Comparison of ENCODE assay signal across 15 cellular contexts in genomic region chr5:170746081-170746951, GRCh38. TPM values are rescaled to one million over a fixed set of nuclear protein-coding genes. Genes with fewer than 3 reads are reported as not detected.
DNase-seq lines count a peak whose midpoint lies in the region; ATAC-seq, FAIRE-seq and TF ChIP-seq lines count a peak whose summit lies in the region.
"Had no signal": no experiment of that assay in that cellular context is flagged by ENCODE, and none has a peak within 500 bp of the region (broad histone marks: within the 10 kb centered on the region; RNA-seq: fewer than 3 reads in every experiment).

No MANE protein-coding gene starts in this region.

- in situ Hi-C loops in IMR-90 (cut with MboI; ENCODE audit: low sequenced_read_pairs): loop anchor here (5.0 kb wide), 1 partner anchor 586 kb away; no protein-coding TSS in a partner anchor

- H3K4me3 ChIP-seq in IMR-90 (ENCODE audit: insufficient read depth, low read depth, low read length) (no peak overlapping the region), ectodermal cell (ENCODE audit: insufficient read depth, low read depth, low read length) (no peak overlapping the region), kidney (ENCODE audit: low read length in 2 of 2) (no peak overlapping the region), smooth muscle cell (no peak overlapping the region)
- H3K4me3 ChIP-seq: psoas muscle, testis had no signal

- FAIRE-seq in kidney (lab: Jason Lieb, UNC) (no peak), H54 (lab: Jason Lieb, UNC) (no peak)

- H3K27me3 ChIP-seq in IMR-90 (ENCODE audit: control insufficient read depth, insufficient read depth, low read length): peaks cover 25% of the 10 kb centered on the region
- peaks cover 17% of the 10 kb centered on the region for H3K27me3 ChIP-seq in ectodermal cell (ENCODE audit: control insufficient read depth, insufficient read depth, low read length, poor library complexity, severe bottlenecking)
- peaks cover 20% of the 10 kb centered on the region for H3K27me3 ChIP-seq in smooth muscle cell (ENCODE audit: low read depth)
- H3K27me3 ChIP-seq: testis had no signal

- no TSS peak for BruUV-seq in IMR-90 (replicated peaks; lab: Mats Ljungman, UMichigan)

- H4K91ac ChIP-seq in IMR-90 (ENCODE audit: insufficient read depth, low read depth, low read length): no peak overlapping the region

- H3K27ac ChIP-seq in IMR-90 (ENCODE audit: insufficient read depth, low read length) (no peak overlapping the region), ectodermal cell (ENCODE audit: insufficient read depth, low read depth, low read length, poor library complexity, severe bottlenecking) (peak overlapping the region; percentile 26), kidney (ENCODE audit: low read depth in 2 of 2, low read length in 2 of 2) (peak overlapping the region; percentile 54 to 85), smooth muscle cell (ENCODE audit: low read depth) (peak overlapping the region; percentile 74)
- H3K27ac ChIP-seq: psoas muscle, testis, VCaP had no signal

- intact Hi-C loops in IMR-90 (cut with micrococcal nuclease) (no loop called here), kidney (cut with DNase I) (no loop called here)

- ATAC-seq in IMR-90 (ENCODE audit: low read depth): no peak; the same call in 1 of the 2 replicates

- TF ChIP-seq POLR2A in IMR-90 (IDR thresholded peaks at IDR 0.05; ENCODE audit: low read depth, low read length) (no peak), H54 (IDR thresholded peaks at IDR 0.05; ENCODE audit: low read depth, low read length) (no peak)

- CTCF ChIA-PET in IMR-90 (lab: Yijun Ruan, JAX): interaction anchor here (4.3 kb wide), 1 partner anchor 45 kb away, joined by 35 read pairs; no protein-coding TSS in a partner anchor

- no peak overlapping the region for H4K5ac ChIP-seq in IMR-90 (ENCODE audit: low read depth, low read length)

- no peak for DNase-seq in IMR-90
- DNase-seq in kidney: peak; percentile 69
- no peak for DNase-seq in smooth muscle cell (lab: John Stamatoyannopoulos, UW; ENCODE audit: unreplicated experiment)
- DNase-seq in DMS79 treated with DMSO at 0.1 percent for 48 hours (lab: John Stamatoyannopoulos, UW): no peak
- DNase-seq in epidermal melanocyte (ENCODE audit: insufficient read length, low spot score): no peak
- no peak for DNase-seq in H54 (ENCODE audit: insufficient read length, low spot score)
- DNase-seq in NCI-H1048 (lab: John Stamatoyannopoulos, UW): no peak
- DNase-seq: aorta, DMS79, NCI-H2171 treated with DMSO at 0.1 percent for 48 hours, psoas muscle had no signal

- POLR2A ChIA-PET in IMR-90 (lab: Charles Lee; ENCODE audit: unreplicated experiment): no interaction called here

- no peak overlapping the region for H2AK5ac ChIP-seq in IMR-90 (ENCODE audit: low read depth, low read length)

- 80% methylated on average over 1 of the region's 13 CpGs; no CpG with 5 or more reads in 1 of the 2 experiments for WGBS in IMR-90 (ENCODE audit: extremely low coverage in 2 of 2, insufficient read length in 1 of 2), 2 experiments
- 68% methylated on average over 13 of the region's 13 CpGs for WGBS in ectodermal cell, 2 experiments
- WGBS in smooth muscle cell (ENCODE audit: low lambda C conversion rate): 65% methylated on average over 12 of the region's 13 CpGs

- no peaks in the 10 kb centered on the region for H4K20me1 ChIP-seq in IMR-90 (ENCODE audit: insufficient read depth, low read length)
- no peaks in the 10 kb centered on the region for H4K20me1 ChIP-seq in smooth muscle cell (ENCODE audit: low read depth)

- no peak overlapping the region for H3K9ac ChIP-seq in IMR-90 (ENCODE audit: low read depth, low read length)
- H3K9ac ChIP-seq in kidney (ENCODE audit: low read length in 2 of 2): peak overlapping the region in 1 of 2 donors; percentile 55
- no peak overlapping the region for H3K9ac ChIP-seq in smooth muscle cell (ENCODE audit: low read depth)

- TF ChIP-seq CTCF in IMR-90 (conservative IDR thresholded peaks at IDR 0.05; ENCODE audit: low read depth, low read length) (no peak), kidney (IDR thresholded peaks at IDR 0.05; ENCODE audit: borderline replicate concordance, extremely low read depth, insufficient read depth) (no peak), smooth muscle cell (IDR thresholded peaks at IDR 0.05; ENCODE audit: borderline replicate concordance, insufficient read depth, poor library complexity, severe bottlenecking) (no peak)

- no peaks in the 10 kb centered on the region for H3K9me3 ChIP-seq in IMR-90 (ENCODE audit: control insufficient read depth, insufficient read depth, low read length)
- H3K9me3 ChIP-seq in ectodermal cell (ENCODE audit: control insufficient read depth, low read length): no peaks in the 10 kb centered on the region
- no peaks in the 10 kb centered on the region for H3K9me3 ChIP-seq in kidney (ENCODE audit: control insufficient read depth in 1 of 2, low read length in 2 of 2)
- H3K9me3 ChIP-seq in smooth muscle cell (replicated peaks; ENCODE audit: low read depth): no peaks in the 10 kb centered on the region
- H3K9me3 ChIP-seq: psoas muscle, testis had no signal

- no peak overlapping the region for H3K18ac ChIP-seq in IMR-90 (ENCODE audit: low read depth, low read length)

- dilution Hi-C loops in IMR-90 (cut with HindIII; ENCODE audit: low sequenced_read_pairs, unreplicated experiment): no loop called here

- no peaks in the 10 kb centered on the region for H3K79me1 ChIP-seq in IMR-90 (ENCODE audit: low read depth in 1 of 2, low read length in 2 of 2)

- H3K14ac ChIP-seq in IMR-90 (replicated peaks; ENCODE audit: low read depth, low read length): no peak overlapping the region

- TF ChIP-seq RAD21 in IMR-90 (IDR thresholded peaks at IDR 0.05; ENCODE audit: low read length): no peak

- H3K4ac ChIP-seq in IMR-90 (ENCODE audit: low read depth, low read length): no peak overlapping the region

- H3K4me2 ChIP-seq in IMR-90 (ENCODE audit: low read depth, low read length) (no peak overlapping the region), smooth muscle cell (no peak overlapping the region)

- no peak overlapping the region for H2BK5ac ChIP-seq in IMR-90 (ENCODE audit: low read depth, low read length, poor library complexity, severe bottlenecking)

- H3K9me1 ChIP-seq in IMR-90 (ENCODE audit: insufficient read depth, low read length): no peaks in the 10 kb centered on the region

- no peaks in the 10 kb centered on the region for H3K79me2 ChIP-seq in smooth muscle cell (ENCODE audit: low read depth)

- H3F3A ChIP-seq in smooth muscle cell (ENCODE audit: low read depth): no peaks in the 10 kb centered on the region

- H3K36me3 ChIP-seq in IMR-90 (ENCODE audit: control insufficient read depth, insufficient read depth, low read length) (no peaks in the 10 kb centered on the region), ectodermal cell (ENCODE audit: control insufficient read depth, insufficient read depth, low read length) (no peaks in the 10 kb centered on the region), kidney (ENCODE audit: control insufficient read depth in 1 of 2, insufficient read depth in 2 of 2, low read length in 2 of 2) (no peaks in the 10 kb centered on the region), smooth muscle cell (ENCODE audit: low read depth) (no peaks in the 10 kb centered on the region)

- H2BK120ac ChIP-seq in IMR-90 (ENCODE audit: low read depth, low read length): no peak overlapping the region

- no peak overlapping the region for H3K56ac ChIP-seq in IMR-90 (ENCODE audit: extremely low read depth, insufficient read depth, low read length)

- no peak overlapping the region for H4K8ac ChIP-seq in IMR-90 (ENCODE audit: low read depth in 2 of 2, low read length in 2 of 2)

- H3K4me1 ChIP-seq in IMR-90 (ENCODE audit: control insufficient read depth, insufficient read depth, low read length): peaks cover 2% of the 10 kb centered on the region; the same call in 1 of the 2 replicates
- H3K4me1 ChIP-seq in ectodermal cell (ENCODE audit: control insufficient read depth, insufficient read depth, low read length): peaks cover 8% of the 10 kb centered on the region
- H3K4me1 ChIP-seq in kidney (ENCODE audit: control insufficient read depth in 1 of 2, insufficient read depth in 1 of 2, low read depth in 1 of 2, low read length in 2 of 2): peaks cover 16 to 20% of the 10 kb centered on the region in 2 donors
- H3K4me1 ChIP-seq in smooth muscle cell (ENCODE audit: low read depth): peaks cover 10% of the 10 kb centered on the region
- H3K4me1 ChIP-seq: psoas muscle had no signal

- no peak overlapping the region for H2BK20ac ChIP-seq in IMR-90 (ENCODE audit: low read depth, low read length)

- H2BK15ac ChIP-seq in IMR-90 (ENCODE audit: low read depth, low read length): no peak overlapping the region

- H2AFZ ChIP-seq in IMR-90 (replicated peaks; ENCODE audit: low read length, poor library complexity): peak overlapping the region; percentile 5
- H2AFZ ChIP-seq in smooth muscle cell (ENCODE audit: low read depth): no peak overlapping the region

- H3K23ac ChIP-seq in IMR-90 (ENCODE audit: low read depth, low read length): no peak overlapping the region

- peak overlapping the region; percentile 9 for H2AK9ac ChIP-seq in IMR-90 (replicated peaks; ENCODE audit: low read depth, low read length, poor library complexity)

TF ChIP-seq in IMR-90, 13 proteins besides CTCF, POLR2A, EP300 and RAD21 (continues in another document):
- TF ChIP-seq MAFK (IDR thresholded peaks at IDR 0.05; ENCODE audit: low read depth, low read length) (no peak), ELK1 (IDR thresholded peaks at IDR 0.05; ENCODE audit: borderline replicate concordance, low read depth, low read length) (no peak), MXI1 (IDR thresholded peaks at IDR 0.05; ENCODE audit: borderline replicate concordance, low read depth, low read length) (no peak), RFX5 (IDR thresholded peaks at IDR 0.05; ENCODE audit: low read depth, low read length) (no peak), BHLHE40 (IDR thresholded peaks at IDR 0.05; ENCODE audit: low read depth, low read length) (no peak)

RNA-seq across cellular contexts. Expression of gene GABRP, which starts 37.2 kb away (rescaled TPM):
- not detected in 2 replicates for total RNA-seq in IMR-90 (2012; rRNA removed)
- not detected in 2 replicates for polyA plus RNA-seq in IMR-90 (2012; rRNA removed)
- polyA plus RNA-seq in IMR-90 (2012; cell fraction: cytosol; rRNA removed): not detected in 2 replicates
- polyA plus RNA-seq in IMR-90 (2012; cell fraction: nucleus; rRNA removed; ENCODE audit: low replicate concordance): not detected in 2 replicates
- polyA plus RNA-seq in ectodermal cell (2013, experiment 1 of 4): 0.87 TPM
- polyA plus RNA-seq in ectodermal cell (2013, experiment 2 of 4): 0.75 TPM
- 0.53 TPM for polyA plus RNA-seq in ectodermal cell (2013, experiment 3 of 4)
- polyA plus RNA-seq in ectodermal cell (2013, experiment 4 of 4): 0.20 TPM
- 33.1 TPM for total RNA-seq in kidney
- 3.4 TPM for polyA plus RNA-seq in kidney (ENCODE audit: insufficient read depth, low read depth, low replicate concordance)
- total RNA-seq in smooth muscle cell: 28.7 and 52.8 TPM in 2 replicates
- polyA plus RNA-seq in smooth muscle cell: 4.1 and 56.0 TPM in 2 replicates
- total RNA-seq: HT1080, psoas muscle, testis had no signal

Comparison
In these comparisons a context has a peak if more than half of its experiments do, and no peak if none do; other contexts are left out.
1. RNA of gene GABRP, which starts 37.2 kb away (total RNA-seq): 28.7 to 52.8 TPM in smooth muscle cell and 33.1 TPM in kidney (single experiment); not detected in IMR-90; every median in the first group is over 10 times any median in the second.